In genomic region chr6:136823128-136823660, GRCh38 we compare ENCODE assay signal across 1 cellular context.
A peak's percentile ranks its signal among the peaks of the same experiment; 100 is the strongest.
TF ChIP-seq lines count a peak whose summit lies in the region.

No MANE protein-coding gene starts in this region.

TF ChIP-seq in K562, 482 proteins besides CTCF, POLR2A, EP300 and RAD21 (continued from another document and continues in another):
- TF ChIP-seq MGA (IDR thresholded peaks at IDR 0.05) (0 out of 2 replicates have a peak, but pooled peaks have one; percentile 4), RBM39 (optimal IDR thresholded peaks at IDR 0.05; ENCODE audit: low read depth, low read length) (no peak), RBM25 (IDR thresholded peaks at IDR 0.05; ENCODE audit: low read depth, low read length, severe bottlenecking) (no peak), POLR2AphosphoS2 (IDR thresholded peaks at IDR 0.05; ENCODE audit: low read length) (no peak), ZNF197 (CRISPR knock-in tag; IDR thresholded peaks at IDR 0.05; ENCODE audit: low read depth) (0 out of 2 replicates have a peak, but pooled peaks have one; percentile 6), MAFK (IDR thresholded peaks at IDR 0.05; ENCODE audit: low read length) (no peak), ZBTB33 (CRISPR knock-in tag; IDR thresholded peaks at IDR 0.05) (peak; percentile 95), FOXA1 (IDR thresholded peaks at IDR 0.05; ENCODE audit: borderline replicate concordance) (no peak), CREB3 (tag; conservative IDR thresholded peaks at IDR 0.05; ENCODE audit: low read depth) (0 out of 2 replicates have a peak, but pooled peaks have one; percentile 29), L3MBTL2 (IDR thresholded peaks at IDR 0.05) (peak; percentile 6; the same call in 1 of the 2 replicates), HNRNPL (IDR thresholded peaks at IDR 0.05; ENCODE audit: low read depth, low read length) (no peak), HLTF (IDR thresholded peaks at IDR 0.05) (no peak), TEAD1 (CRISPR knock-in tag; IDR thresholded peaks at IDR 0.05) (0 out of 4 replicates have a peak, but pooled peaks of 1 of the 2 experiments have one; percentile 13), RREB1 (CRISPR knock-in tag; IDR thresholded peaks at IDR 0.05) (no peak), E2F6 (IDR thresholded peaks at IDR 0.05; ENCODE audit: borderline replicate concordance in 1 of 2, extremely low read depth in 1 of 2, insufficient read depth in 1 of 2, insufficient read length in 1 of 2, low read depth in 1 of 2, low read length in 1 of 2, poor library complexity in 1 of 2, severe bottlenecking in 1 of 2) (no peak), ZNF583 (CRISPR knock-in tag; IDR thresholded peaks at IDR 0.05) (no peak), NR3C1 (CRISPR knock-in tag; IDR thresholded peaks at IDR 0.05) (0 out of 2 replicates have a peak, but pooled peaks have one; percentile 49), ZNF431 (CRISPR knock-in tag; IDR thresholded peaks at IDR 0.05) (no peak; the same call in 1 of the 2 replicates), ATF6 (CRISPR knock-in tag; IDR thresholded peaks at IDR 0.05) (peak; percentile 70; the same call in 1 of the 2 replicates), MBD1 (CRISPR knock-in tag; IDR thresholded peaks at IDR 0.05) (peak; percentile 91; the same call in 1 of the 2 replicates), ERF (CRISPR knock-in tag; IDR thresholded peaks at IDR 0.05) (no peak), NR2C1 (IDR thresholded peaks at IDR 0.05) (no peak), NR2C1 (tag; IDR thresholded peaks at IDR 0.05) (no peak), SP2 (IDR thresholded peaks at IDR 0.05; ENCODE audit: extremely low read depth, low read depth, low read length, poor library complexity, severe bottlenecking) (no peak)
